In the genomic region with DNA sequence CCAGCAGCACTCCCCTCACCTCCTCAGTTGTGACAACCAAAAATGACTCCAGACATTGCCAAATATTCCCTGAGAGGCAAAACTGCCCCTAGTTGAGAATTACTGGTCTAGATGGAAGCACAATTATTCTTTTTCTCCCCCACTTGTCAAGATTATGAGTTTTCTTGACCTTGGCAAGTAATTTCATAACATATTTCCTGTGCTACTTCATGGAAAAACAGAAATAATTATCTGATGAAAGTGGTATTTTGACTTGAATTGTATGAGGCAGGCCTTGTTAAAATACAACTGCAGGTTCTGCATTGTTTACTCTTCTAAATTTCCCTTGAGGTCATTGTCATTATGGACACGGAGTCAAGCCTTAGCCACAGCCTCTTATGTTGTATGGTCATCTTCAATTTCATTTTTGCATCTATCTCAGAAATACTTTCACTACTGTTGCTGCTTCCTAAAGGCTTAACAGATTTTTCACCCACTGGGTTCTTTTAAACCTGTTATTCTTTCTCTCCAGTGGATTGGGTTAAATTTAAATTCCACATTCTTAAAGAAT, we compare ENCODE assay signal across 22 cellular contexts. TPM values are rescaled to one million over a fixed set of nuclear protein-coding genes. Genes with fewer than 3 reads are reported as not detected.
"Had no signal": no experiment of that assay in that cellular context is flagged by ENCODE, and none has a peak within 500 bp of the region (broad histone marks: within the 10 kb centered on the region; RNA-seq: fewer than 3 reads in every experiment).

No MANE protein-coding gene starts in this region.

- ATAC-seq: activated CD8-positive, alpha-beta memory T cell treated with anti-CD3 and anti-CD28 coated beads, Interleukin-2, amount 10 ng/mL, durations not matched to agents 7 days and 5 days; activated T-helper 17 cell treated with anti-CD3 and anti-CD28 coated beads, Interleukin-2, amount 50 U/mL, for 72 hours; left cardiac atrium; lower lobe of right lung; natural killer cell treated with Interleukin-12 subunit alpha and Interleukin-12 subunit beta and Interleukin-15 and Interleukin-18, amount 100 ng/mL, for 72 hours had no signal

- DNase-seq: activated CD4-positive, alpha-beta memory T cell treated with anti-CD3 and anti-CD28 coated beads, Interleukin-2, amount 10 ng/mL, durations not matched to agents 7 days and 5 days; activated CD4-positive, alpha-beta T cell treated with anti-CD3 and anti-CD28 coated beads for 48 hours; activated CD4-positive, CD25-positive, alpha-beta regulatory T cell; activated CD8-positive, alpha-beta memory T cell treated with anti-CD3 and anti-CD28 coated beads, Interleukin-2, amount 10 ng/mL, durations not matched to agents 7 days and 5 days; activated naive CD4-positive, alpha-beta T cell; activated naive CD8-positive, alpha-beta T cell treated with anti-CD3 and anti-CD28 coated beads, Interleukin-2, amount 10 ng/mL, durations not matched to agents 7 days and 5 days; anterior cingulate cortex; central memory CD4-positive, alpha-beta T cell; colonic mucosa; left cardiac atrium; lower lobe of right lung; posterior cingulate gyrus; retina; spleen; stimulated activated CD8-positive, alpha-beta memory T cell treated with anti-CD3 and anti-CD28 coated beads, Interleukin-4, amount 100 ng/mL, for 48 hours; stimulated activated naive CD4-positive, alpha-beta T cell; upper lobe of right lung had no signal

- H3K36me3 ChIP-seq: colonic mucosa, lower lobe of right lung, spleen, upper lobe of right lung had no signal

- H3K4me1 ChIP-seq: colonic mucosa, lower lobe of right lung had no signal

- FAIRE-seq: endometrium, islet of Langerhans, TTC549 had no signal

- H3K4me3 ChIP-seq: colonic mucosa, lower lobe of right lung, spleen, upper lobe of right lung had no signal

- H3K27ac ChIP-seq: colonic mucosa, lower lobe of right lung, upper lobe of right lung had no signal

- H3K27me3 ChIP-seq: colonic mucosa, upper lobe of right lung had no signal

- H3K9me3 ChIP-seq: colonic mucosa, lower lobe of right lung, spleen, upper lobe of right lung had no signal

RNA-seq across cellular contexts. Expression of a gene that starts 32.2 kb away (rescaled TPM):
- total RNA-seq: activated CD4-positive, alpha-beta memory T cell treated with anti-CD3 and anti-CD28 coated beads, Interleukin-2, amount 10 ng/mL, durations not matched to agents 7 days and 5 days; activated CD8-positive, alpha-beta memory T cell treated with anti-CD3 and anti-CD28 coated beads, Interleukin-2, amount 10 ng/mL, durations not matched to agents 7 days and 5 days had no signal
